ENCODE assay signal across 28 cellular contexts in genomic region chr15:40257656-40258450, GRCh38. TPM values are rescaled to one million over a fixed set of nuclear protein-coding genes. Genes with fewer than 3 reads are reported as not detected.
DNase-seq lines count a peak whose midpoint lies in the region; ATAC-seq, FAIRE-seq and TF ChIP-seq lines count a peak whose summit lies in the region.
"Had no signal": no experiment of that assay in that cellular context is flagged by ENCODE, and none has a peak within 500 bp of the region (broad histone marks: within the 10 kb centered on the region; RNA-seq: fewer than 3 reads in every experiment).

No MANE protein-coding gene starts in this region.

- no peak overlapping the region for H3K4ac ChIP-seq in mesendoderm (ENCODE audit: low read depth, low read length)

- WGBS in mesendoderm (ENCODE audit: extremely low coverage, insufficient coverage, low lambda C conversion rate): no CpG with 5 or more reads among the region's 9 CpGs

- H3K4me3 Mint-ChIP-seq in astrocyte (ENCODE audit: unreplicated experiment): no peak overlapping the region
- H3K4me3 Mint-ChIP-seq: activated CD8-positive, alpha-beta T cell treated with anti-CD3 and anti-CD28 coated beads for 36 hours; activated naive CD8-positive, alpha-beta T cell treated with anti-CD3 and anti-CD28 coated beads, Interleukin-2, amount 10 ng/mL, durations not matched to agents 7 days and 5 days; brain; nephron; stimulated activated naive B cell treated with anti-CD40 and anti-IgM and Interleukin-4, amounts not matched to agents 10 μg/mL and 1 μg/mL and 100 μg/mL, for 72 hours; T-cell had no signal

- H2AFZ ChIP-seq in astrocyte (ENCODE audit: low read depth, low read length): peak overlapping the region; percentile 13

- no peak overlapping the region for H3K18ac ChIP-seq in mesendoderm (ENCODE audit: low read length)

- H4K5ac ChIP-seq in mesendoderm (ENCODE audit: low read length): no peak overlapping the region

- H3K9me3 Mint-ChIP-seq in astrocyte (ENCODE audit: unreplicated experiment): no peaks in the 10 kb centered on the region
- H3K9me3 Mint-ChIP-seq: activated CD8-positive, alpha-beta T cell treated with anti-CD3 and anti-CD28 coated beads for 36 hours; activated naive CD8-positive, alpha-beta T cell treated with anti-CD3 and anti-CD28 coated beads, Interleukin-2, amount 10 ng/mL, durations not matched to agents 7 days and 5 days; stimulated activated naive B cell treated with anti-CD40 and anti-IgM and Interleukin-4, amounts not matched to agents 10 μg/mL and 1 μg/mL and 100 μg/mL, for 72 hours; T-cell had no signal

- no peak overlapping the region for H4K8ac ChIP-seq in mesendoderm (ENCODE audit: low read depth, low read length)

- H3K9me3 ChIP-seq in HUES6 (ENCODE audit: control insufficient read depth, insufficient read depth, low read depth, low read length) (no peaks in the 10 kb centered on the region), astrocyte (ENCODE audit: insufficient read depth, low read depth, low read length) (no peaks in the 10 kb centered on the region), lower lobe of right lung (no peaks in the 10 kb centered on the region)
- H3K9me3 ChIP-seq: BLaER1 treated with 17β-estradiol and CSF1 and Interleukin-3, amounts not matched to agents 10 nM and 100 nM; ovary; spleen; suprapubic skin had no signal

- H3K4me2 ChIP-seq in astrocyte (ENCODE audit: low read length) (peak overlapping the region; percentile 63), mesendoderm (ENCODE audit: low read length) (no peak overlapping the region)

- FAIRE-seq in astrocyte (lab: Jason Lieb, UNC): no peak

- H2BK5ac ChIP-seq in mesendoderm (ENCODE audit: low read length): no peak overlapping the region

- DNase-seq in ELF-1 (ENCODE audit: low read depth, low spot score): peak; percentile 90
- peak; percentile 16 for DNase-seq in astrocyte (ENCODE audit: low read depth)
- peak; percentile 73 for DNase-seq in mesendoderm
- DNase-seq in lower lobe of right lung: no peak
- no peak for DNase-seq in SKM-1 treated with dmso at 0.1 percent for 144 hours (lab: John Stamatoyannopoulos, UW; ENCODE audit: unreplicated experiment)
- no peak for DNase-seq in SHP77 (lab: John Stamatoyannopoulos, UW)
- DNase-seq: activated CD8-positive, alpha-beta T cell treated with anti-CD3 and anti-CD28 coated beads for 36 hours; activated effector memory CD4-positive, alpha-beta T cell treated with anti-CD3 and anti-CD28 coated beads, Interleukin-2, amount 50 U/mL, for 16 hours; activated naive CD8-positive, alpha-beta T cell treated with anti-CD3 and anti-CD28 coated beads, Interleukin-2, amount 10 ng/mL, durations not matched to agents 7 days and 5 days; DND-41; Karpas-422; midbrain; NCI-H1694 treated with DMSO at 0.1 percent for 48 hours; ovary; SHP77 treated with DMSO at 0.1 percent for 48 hours; spleen; stimulated activated CD4-positive, alpha-beta T cell treated with anti-CD3 and anti-CD28 coated beads, Interleukin-2, amount 100 ng/mL, for 48 hours; stimulated activated naive B cell treated with anti-CD40 and anti-IgM and Interleukin-4, amounts not matched to agents 10 μg/mL and 1 μg/mL and 100 μg/mL, for 72 hours; T-cell had no signal

- H3K56ac ChIP-seq in mesendoderm (ENCODE audit: low read length): peak overlapping the region; percentile 30

- H3K36me3 ChIP-seq in HUES6 (ENCODE audit: control insufficient read depth, insufficient read depth, low read length): no peaks in the 10 kb centered on the region
- H3K36me3 ChIP-seq in astrocyte (ENCODE audit: insufficient read depth, low read length): no peaks in the 10 kb centered on the region
- no peaks in the 10 kb centered on the region for H3K36me3 ChIP-seq in mesendoderm (ENCODE audit: control insufficient read depth, insufficient read depth, low read length)
- no peaks in the 10 kb centered on the region for H3K36me3 ChIP-seq in lower lobe of right lung
- H3K36me3 ChIP-seq: BLaER1 treated with 17β-estradiol and CSF1 and Interleukin-3, amounts not matched to agents 10 nM and 100 nM; ovary; spleen had no signal

- no peaks in the 10 kb centered on the region for H4K20me1 ChIP-seq in astrocyte (ENCODE audit: insufficient read depth, low read length)

- H3K36me3 Mint-ChIP-seq in astrocyte (ENCODE audit: low read depth, unreplicated experiment): no peaks in the 10 kb centered on the region
- H3K36me3 Mint-ChIP-seq: activated naive CD8-positive, alpha-beta T cell treated with anti-CD3 and anti-CD28 coated beads, Interleukin-2, amount 10 ng/mL, durations not matched to agents 7 days and 5 days; brain; stimulated activated naive B cell treated with anti-CD40 and anti-IgM and Interleukin-4, amounts not matched to agents 10 μg/mL and 1 μg/mL and 100 μg/mL, for 72 hours; T-cell had no signal

- H3K27ac ChIP-seq in HUES6 (ENCODE audit: low read depth, low read length) (no peak overlapping the region), astrocyte (ENCODE audit: low read depth, low read length) (peak overlapping the region; percentile 37), mesendoderm (ENCODE audit: low read depth, low read length) (no peak overlapping the region), lower lobe of right lung (no peak overlapping the region)
- H3K27ac ChIP-seq: BLaER1 treated with 17β-estradiol and CSF1 and Interleukin-3, amounts not matched to agents 10 nM and 100 nM; epithelial cell of prostate; ovary; spleen; suprapubic skin had no signal

- peaks cover 32% of the 10 kb centered on the region for H3K4me1 ChIP-seq in HUES6 (ENCODE audit: control insufficient read depth, insufficient read depth, low read length)
- peaks cover 40% of the 10 kb centered on the region for H3K4me1 ChIP-seq in astrocyte (ENCODE audit: insufficient read depth, low read length)
- H3K4me1 ChIP-seq in mesendoderm (ENCODE audit: control insufficient read depth, low read depth, low read length): peaks cover 11% of the 10 kb centered on the region
- H3K4me1 ChIP-seq in lower lobe of right lung: peaks cover 13% of the 10 kb centered on the region

- intact Hi-C loops in lower lobe of right lung (cut with DNase I): no loop called here

- peak overlapping the region; percentile 44 for H3K9ac ChIP-seq in HUES6 (ENCODE audit: low read length)
- H3K9ac ChIP-seq in astrocyte (ENCODE audit: low read length): peak overlapping the region; percentile 17
- no peak overlapping the region for H3K9ac ChIP-seq in mesendoderm (ENCODE audit: low read length)

- H3K79me2 ChIP-seq in astrocyte (ENCODE audit: insufficient read depth, low read length) (no peaks in the 10 kb centered on the region), mesendoderm (ENCODE audit: control insufficient read depth, insufficient read depth, low read length) (no peaks in the 10 kb centered on the region)

- peaks cover 25% of the 10 kb centered on the region for H3K27me3 Mint-ChIP-seq in astrocyte (ENCODE audit: low read depth, unreplicated experiment)

- H3K27ac Mint-ChIP-seq in astrocyte (ENCODE audit: unreplicated experiment): peak overlapping the region; percentile 69
- H3K27ac Mint-ChIP-seq: activated CD8-positive, alpha-beta T cell treated with anti-CD3 and anti-CD28 coated beads for 36 hours; activated naive CD8-positive, alpha-beta T cell treated with anti-CD3 and anti-CD28 coated beads, Interleukin-2, amount 10 ng/mL, durations not matched to agents 7 days and 5 days; nephron; stimulated activated naive B cell treated with anti-CD40 and anti-IgM and Interleukin-4, amounts not matched to agents 10 μg/mL and 1 μg/mL and 100 μg/mL, for 72 hours; T-cell had no signal

- no peak overlapping the region for H2BK120ac ChIP-seq in mesendoderm (ENCODE audit: low read depth, low read length)

- H3K27me3 ChIP-seq in HUES6 (ENCODE audit: control insufficient read depth, insufficient read depth, low read length): peaks cover 21% of the 10 kb centered on the region
- peaks cover 18% of the 10 kb centered on the region for H3K27me3 ChIP-seq in astrocyte (ENCODE audit: insufficient read depth, low read length)
- H3K27me3 ChIP-seq in mesendoderm (ENCODE audit: insufficient read depth, low read length, poor library complexity): peaks cover 4% of the 10 kb centered on the region
- H3K27me3 ChIP-seq in lower lobe of right lung (ENCODE audit: low read depth): peaks cover 9% of the 10 kb centered on the region
- H3K27me3 ChIP-seq: ovary had no signal

- TF ChIP-seq CTCF in astrocyte (IDR thresholded peaks at IDR 0.05; ENCODE audit: insufficient read depth, low read depth, low read length) (no peak), lower lobe of right lung (IDR thresholded peaks at IDR 0.05) (no peak)

- no peak overlapping the region for H2AK5ac ChIP-seq in mesendoderm (ENCODE audit: low read length)

- H3K4me1 Mint-ChIP-seq in astrocyte (ENCODE audit: low read depth, unreplicated experiment): peaks cover 29% of the 10 kb centered on the region

- no peak overlapping the region for H3K23ac ChIP-seq in mesendoderm (ENCODE audit: low read length)

- no peaks in the 10 kb centered on the region for H3K79me1 ChIP-seq in mesendoderm (ENCODE audit: low read length)

- H2BK15ac ChIP-seq in mesendoderm (replicated peaks; ENCODE audit: low read depth): no peak overlapping the region

- ATAC-seq in lower lobe of right lung (no peak), HG02970 (IDR thresholded peaks at IDR 0.05; ENCODE audit: low FRiP score, unreplicated experiment) (no peak)
- ATAC-seq: activated CD4-positive, CD25-positive, alpha-beta regulatory T cell treated with anti-CD3 and anti-CD28 coated beads, Interleukin-2, amount 50 U/mL, for 24 hours; activated CD8-positive, alpha-beta T cell treated with anti-CD3 and anti-CD28 coated beads for 36 hours; stimulated activated naive B cell treated with anti-CD40 and anti-IgM and Interleukin-4, amounts not matched to agents 10 μg/mL and 1 μg/mL and 100 μg/mL, for 72 hours; T-cell had no signal

- H3K4me3 ChIP-seq in HUES6 (ENCODE audit: low read depth, low read length) (no peak overlapping the region), astrocyte (ENCODE audit: insufficient read depth, low read depth, low read length) (no peak overlapping the region), mesendoderm (ENCODE audit: low read length) (no peak overlapping the region), lower lobe of right lung (no peak overlapping the region)
- H3K4me3 ChIP-seq: BLaER1 treated with 17β-estradiol and CSF1 and Interleukin-3, amounts not matched to agents 10 nM and 100 nM; ovary; spleen; suprapubic skin had no signal

RNA-seq across cellular contexts. Expression of gene PAK6, which starts 19.0 kb away (rescaled TPM):
- total RNA-seq in astrocyte (0.38 and 1.1 TPM in 2 replicates), lower lobe of right lung (5.6 TPM)
- polyA plus RNA-seq in mesendoderm (2013, experiment 1 of 2): 5.8 TPM
- 6.7 TPM for polyA plus RNA-seq in mesendoderm (2013, experiment 2 of 2)
- polyA plus RNA-seq: AG04450 had no signal

RNA-seq across cellular contexts. Expression of gene ANKRD63, which starts 25.0 kb away (rescaled TPM):
- total RNA-seq in astrocyte (not detected in 2 replicates), lower lobe of right lung (not detected)
- polyA plus RNA-seq in mesendoderm (2013, experiment 1 of 2): 0.04 TPM
- 0.06 TPM for polyA plus RNA-seq in mesendoderm (2013, experiment 2 of 2)
- total RNA-seq: activated CD8-positive, alpha-beta T cell treated with anti-CD3 and anti-CD28 coated beads for 36 hours; spleen; suprapubic skin had no signal
- polyA plus RNA-seq: AG04450, ovary, spleen had no signal

RNA-seq across cellular contexts. Expression of gene PLCB2, which starts 49.9 kb away (rescaled TPM):
- total RNA-seq in astrocyte (1.7 and 3.7 TPM in 2 replicates), lower lobe of right lung (105 TPM)
- polyA plus RNA-seq in mesendoderm (2013, experiment 1 of 2): 7.6 TPM
- 7.0 TPM for polyA plus RNA-seq in mesendoderm (2013, experiment 2 of 2)

Comparison
In these comparisons a context has a peak if more than half of its experiments do, and no peak if none do; other contexts are left out.
1. DNase-seq: peak in ELF-1 (single experiment), astrocyte (single experiment) and mesendoderm (single experiment); none in lower lobe of right lung (single experiment), SKM-1 treated with dmso at 0.1 percent for 144 hours (single experiment) and SHP77 (0 of 2).
2. RNA of gene PLCB2, which starts 49.9 kb away (total RNA-seq): 105 TPM in lower lobe of right lung (single experiment); 1.7 to 3.7 TPM in astrocyte; every median in the first group is over 10 times any median in the second.